ENCODE assay signal across 8 cellular contexts in genomic region chr16:85462405-85463227, GRCh38.
DNase-seq lines count a peak whose midpoint lies in the region; ATAC-seq and TF ChIP-seq lines count a peak whose summit lies in the region.

No MANE protein-coding gene starts in this region.

- no peak overlapping the region for H3K4ac ChIP-seq in H9 (ENCODE audit: low read depth, low read length)

- H3K79me1 ChIP-seq in H9 (ENCODE audit: insufficient read depth, low read depth, low read length, poor library complexity, severe bottlenecking) = no peaks in the 10 kb centered on the region

- H3K36me3 Mint-ChIP-seq in H9 (ENCODE audit: insufficient read depth in 1 of 3, low read depth in 3 of 3) (no peaks in the 10 kb centered on the region), mesothelial cell of epicardium (peaks cover 2% of the 10 kb centered on the region)

- H3K27ac ChIP-seq in H9 (ENCODE audit: insufficient read length, low read depth, low read length) = no peak overlapping the region

- H3K79me2 ChIP-seq in H9 (ENCODE audit: insufficient read depth, low read length) = no peaks in the 10 kb centered on the region

- H3K27me3 ChIP-seq in H9 (ENCODE audit: insufficient read depth, low read length) (peaks cover 4% of the 10 kb centered on the region; the same call in 1 of the 2 replicates), adipocyte (replicated peaks; ENCODE audit: control insufficient read depth, insufficient read depth, low read length) (no peaks in the 10 kb centered on the region)

- H3K27me3 Mint-ChIP-seq in H9 (ENCODE audit: low read depth) (peaks cover 81% of the 10 kb centered on the region), mesothelial cell of epicardium (ENCODE audit: low read depth) (no peaks in the 10 kb centered on the region)

- no peak overlapping the region for H3K14ac ChIP-seq in H9 (ENCODE audit: insufficient read depth, low read length)

- peak overlapping the region; percentile 69 for H3K4me3 ChIP-seq in adipocyte (ENCODE audit: low read length)

- no peak overlapping the region for H4K5ac ChIP-seq in H9 (ENCODE audit: insufficient read length, low read depth, low read length)

- no peak overlapping the region for H2BK120ac ChIP-seq in H9 (ENCODE audit: low read depth, low read length, poor library complexity, severe bottlenecking)

- no peak overlapping the region for H2BK15ac ChIP-seq in H9 (ENCODE audit: low read depth, low read length)

- no peak overlapping the region; a peak in 1 of 7 replicates for H3K27ac Mint-ChIP-seq in H9
- H3K27ac Mint-ChIP-seq in mesothelial cell of epicardium = peak overlapping the region; percentile 97

- DNase-seq in H9 (no peak), NCI-H510A (lab: John Stamatoyannopoulos, UW) (peak; percentile 81), adipocyte (ENCODE audit: low read depth) (peak; percentile 59), mesothelial cell of epicardium (ENCODE audit: low spot score in 2 of 2, unreplicated experiment in 2 of 2) (no peak), GM13977 (ENCODE audit: low spot score) (no peak), cerebellar cortex (ENCODE audit: low spot score) (no peak)

- no peaks in the 10 kb centered on the region for H3K9me3 ChIP-seq in H9 (ENCODE audit: control insufficient read depth, low read depth, low read length)
- H3K9me3 ChIP-seq in adipocyte (ENCODE audit: control insufficient read depth, low read length) = no peaks in the 10 kb centered on the region

- H3K56ac ChIP-seq in H9 (ENCODE audit: insufficient read length, low read depth, low read length) = no peak overlapping the region

- H3K18ac ChIP-seq in H9 (ENCODE audit: insufficient read length, low read depth, low read length) = no peak overlapping the region

- H4K20me1 ChIP-seq in H9 (ENCODE audit: control insufficient read depth, insufficient read depth, insufficient read length) = no peaks in the 10 kb centered on the region

- WGBS in H9 (ENCODE audit: extremely low coverage, insufficient read length, low lambda C conversion rate) = no CpG with 5 or more reads among the region's 85 CpGs

- H2BK5ac ChIP-seq in H9 (ENCODE audit: insufficient read length, low read length) = no peak overlapping the region

- peaks cover 8% of the 10 kb centered on the region for H3K4me1 ChIP-seq in H9 (ENCODE audit: insufficient read depth, low read length)
- H3K4me1 ChIP-seq in adipocyte (ENCODE audit: control insufficient read depth, insufficient read depth, low read length) = peaks cover 58% of the 10 kb centered on the region

- no peak for TF ChIP-seq CTCF in H9 (conservative IDR thresholded peaks at IDR 0.05)
- TF ChIP-seq CTCF in mesothelial cell of epicardium (IDR thresholded peaks at IDR 0.05; ENCODE audit: unreplicated experiment) = no peak
- TF ChIP-seq CTCF in GM13977 (IDR thresholded peaks at IDR 0.05; ENCODE audit: extremely low read depth, insufficient read depth, missing control alignments) = no peak

- H3K9me3 Mint-ChIP-seq in H9 (no peaks in the 10 kb centered on the region), mesothelial cell of epicardium (no peaks in the 10 kb centered on the region)

- H3K4me1 Mint-ChIP-seq in H9 (peaks cover 27 to 42% of the 10 kb centered on the region in 2 experiments), mesothelial cell of epicardium (peaks cover 58% of the 10 kb centered on the region)

- no peaks in the 10 kb centered on the region for H3K36me3 ChIP-seq in adipocyte (ENCODE audit: control insufficient read depth, insufficient read depth, low read length, severe bottlenecking)

- H4K8ac ChIP-seq in H9 (replicated peaks; ENCODE audit: insufficient read length, low read depth, low read length) = no peak overlapping the region

- no peak overlapping the region for H3T11ph ChIP-seq in H9 (ENCODE audit: low read length)

- H3K23ac ChIP-seq in H9 (ENCODE audit: insufficient read length, low read depth, low read length) = no peak overlapping the region

- no peak overlapping the region for H2AFZ ChIP-seq in H9 (ENCODE audit: low read length)

- H2BK12ac ChIP-seq in H9 (ENCODE audit: insufficient read length, low read depth, low read length) = no peak overlapping the region

- peaks cover 8% of the 10 kb centered on the region for H3K23me2 ChIP-seq in H9 (ENCODE audit: insufficient read length, low read depth, low read length, poor library complexity, severe bottlenecking)

- H2BK20ac ChIP-seq in H9 (ENCODE audit: low read depth, low read length, poor library complexity, severe bottlenecking) = no peak overlapping the region

- no peak overlapping the region for H4K91ac ChIP-seq in H9 (ENCODE audit: insufficient read length, low read depth, low read length)

- peak overlapping the region; percentile 45 for H3K4me2 ChIP-seq in H9 (ENCODE audit: insufficient read depth, insufficient read length, low read length)

- no peak overlapping the region for H2AK5ac ChIP-seq in H9 (ENCODE audit: insufficient read length, low read length)

- ATAC-seq in HG03175 (IDR thresholded peaks at IDR 0.05; ENCODE audit: unreplicated experiment) (no peak), HG02623 (IDR thresholded peaks at IDR 0.05; ENCODE audit: unreplicated experiment) (no peak)

- in situ Hi-C loops in GM13977 (cut with MboI; ENCODE audit: low pct_unique_long_range_greater_than_20kb, low sequenced_read_pairs, unreplicated experiment) = no loop called here

- peak overlapping the region; percentile 71 to 86 for H3K4me3 Mint-ChIP-seq in H9
- H3K4me3 Mint-ChIP-seq in mesothelial cell of epicardium = peak overlapping the region; percentile 80

- H3K9ac ChIP-seq in H9 (ENCODE audit: extremely low read depth, insufficient read length, low read length) = no peak overlapping the region
- H3K9ac ChIP-seq in adipocyte (ENCODE audit: low read length) = peak overlapping the region; percentile 84

Comparison
In these comparisons a context has a peak if more than half of its experiments do, and no peak if none do; other contexts are left out.
1. DNase-seq: peak in NCI-H510A (single experiment) and adipocyte (single experiment); none in H9 (single experiment), mesothelial cell of epicardium (0 of 2), GM13977 (single experiment) and cerebellar cortex (single experiment).